In the genomic region with DNA sequence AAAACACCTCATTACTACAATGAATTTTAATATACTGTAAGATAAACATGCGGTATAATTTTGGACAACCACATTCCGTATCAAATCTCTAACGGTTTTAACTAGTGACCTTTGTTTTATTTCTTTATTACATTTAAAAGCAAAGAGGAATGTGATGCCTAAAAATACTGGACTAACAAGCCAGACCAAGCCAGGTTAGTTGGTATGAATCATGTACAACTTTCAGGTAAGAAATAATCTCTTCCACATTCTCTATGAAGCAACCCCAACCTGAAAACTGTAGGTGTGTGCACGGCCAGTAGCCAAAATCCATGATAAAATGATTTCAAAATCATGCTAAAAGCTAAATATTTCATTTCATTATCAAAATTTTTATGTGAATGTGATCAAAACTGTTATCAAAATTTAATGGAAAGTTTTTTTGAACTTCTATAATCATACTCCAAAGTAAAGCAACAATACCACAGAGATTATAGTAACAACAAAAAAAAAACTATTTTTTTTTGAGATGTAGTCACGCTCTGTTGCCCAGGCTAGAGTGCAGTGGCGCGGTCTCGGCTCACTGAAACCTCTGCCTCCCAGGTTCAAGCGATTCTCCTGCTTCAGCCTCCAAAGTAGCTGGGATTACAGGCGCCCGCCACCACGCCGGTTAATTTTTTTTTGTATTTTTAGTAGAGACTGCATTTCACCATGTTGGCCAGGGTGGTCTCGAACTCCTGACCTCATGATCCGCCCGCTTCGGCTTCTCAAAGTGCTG, we compare ENCODE assay signal across 16 cellular contexts.
A peak's percentile ranks its signal among the peaks of the same experiment; 100 is the strongest.
DNase-seq lines count a peak whose midpoint lies in the region; ATAC-seq, FAIRE-seq and TF ChIP-seq lines count a peak whose summit lies in the region.
"Had no signal": no experiment of that assay in that cellular context is flagged by ENCODE, and none has a peak within 500 bp of the region (broad histone marks: within the 10 kb centered on the region; RNA-seq: fewer than 3 reads in every experiment).

No MANE protein-coding gene starts in this region.

- no peaks in the 10 kb centered on the region for H3K4me1 ChIP-seq in H9 (ENCODE audit: insufficient read depth, low read length)
- H3K4me1 ChIP-seq in GM12878 (ENCODE audit: control insufficient read depth, insufficient read depth, low read length), result peaks cover 37% of the 10 kb centered on the region
- peaks cover 79 to 87% of the 10 kb centered on the region in 2 donors for H3K4me1 ChIP-seq in gastrocnemius medialis
- H3K4me1 ChIP-seq: prostate gland had no signal

- H3K79me1 ChIP-seq in H9 (ENCODE audit: insufficient read depth, low read depth, low read length, poor library complexity, severe bottlenecking), result no peaks in the 10 kb centered on the region

- H3K9ac ChIP-seq in H9 (ENCODE audit: extremely low read depth, insufficient read length, low read length), result no peak overlapping the region
- H3K9ac ChIP-seq in GM12878 (ENCODE audit: control insufficient read depth, insufficient read depth, low read length), result peak overlapping the region; percentile 35; the same call in 1 of the 2 replicates

- no peak overlapping the region for H3K18ac ChIP-seq in H9 (ENCODE audit: insufficient read length, low read depth, low read length)

- H3K27me3 Mint-ChIP-seq in CD4-positive, alpha-beta T cell, result no peaks in the 10 kb centered on the region
- no peaks in the 10 kb centered on the region for H3K27me3 Mint-ChIP-seq in H9 (ENCODE audit: low read depth)
- no peaks in the 10 kb centered on the region for H3K27me3 Mint-ChIP-seq in activated T-helper 1 cell treated with anti-CD3 and anti-CD28 coated beads, Interleukin-12 subunit alpha, Interleukin-12 subunit beta, Interleukin-2, Interleukin-4 antibody, amounts not matched to agents 30 ng/mL and 10 ng/mL and 1 ng/mL, durations not matched to agents 14 hours and 24 hours and 36 hours (ENCODE audit: insufficient read depth)

- H3K14ac ChIP-seq in H9 (ENCODE audit: insufficient read depth, low read length), result no peak overlapping the region

- H3K36me3 Mint-ChIP-seq in CD4-positive, alpha-beta T cell (ENCODE audit: low read depth), result peaks cover 63% of the 10 kb centered on the region
- peaks cover 49 to 69% (median 51%) of the 10 kb centered on the region in 3 experiments for H3K36me3 Mint-ChIP-seq in H9 (ENCODE audit: insufficient read depth in 1 of 3, low read depth in 3 of 3)
- peaks cover 24% of the 10 kb centered on the region for H3K36me3 Mint-ChIP-seq in activated T-helper 1 cell treated with anti-CD3 and anti-CD28 coated beads, Interleukin-12 subunit alpha, Interleukin-12 subunit beta, Interleukin-2, Interleukin-4 antibody, amounts not matched to agents 30 ng/mL and 10 ng/mL and 1 ng/mL, durations not matched to agents 14 hours and 24 hours and 36 hours (ENCODE audit: low read depth)

- in situ Hi-C loops in GM12878 (cut with MboI), result no loop called here
- in situ Hi-C loops in gastrocnemius medialis (cut with MboI; ENCODE audit: low sequenced_read_pairs in 4 of 4), result loop anchor here in 1 of 4 donors (25.0 kb wide), 1 partner anchor 1173 kb away; no protein-coding TSS in a partner anchor

- POLR2A ChIA-PET in CD4-positive, alpha-beta T cell (lab: Charles Lee), result interaction anchor here (1.7 to 6.7 kb wide), 2 partner anchors 8 to 261 kb away, joined by 4 to 54 read pairs; no protein-coding TSS in a partner anchor
- POLR2A ChIA-PET in GM12878 (lab: Charles Lee), result interaction anchor here (0.7 to 3.5 kb wide), 6 partner anchors 24 to 368 kb away, joined by 3 to 12 read pairs (median 3); no protein-coding TSS in a partner anchor

- H4K8ac ChIP-seq in H9 (replicated peaks; ENCODE audit: insufficient read length, low read depth, low read length), result no peak overlapping the region

- no peak overlapping the region for H2BK120ac ChIP-seq in H9 (ENCODE audit: low read depth, low read length, poor library complexity, severe bottlenecking)

- FAIRE-seq in GM12878 (lab: Jason Lieb, UNC), result no peak
- FAIRE-seq: H1 had no signal

- H3K4me3 Mint-ChIP-seq in CD4-positive, alpha-beta T cell, result peak overlapping the region; percentile 74
- H3K4me3 Mint-ChIP-seq in H9, result peak overlapping the region in 1 of 2 experiments; percentile 74; a peak in 3 of 5 replicates
- H3K4me3 Mint-ChIP-seq in activated T-helper 1 cell treated with anti-CD3 and anti-CD28 coated beads, Interleukin-12 subunit alpha, Interleukin-12 subunit beta, Interleukin-2, Interleukin-4 antibody, amounts not matched to agents 30 ng/mL and 10 ng/mL and 1 ng/mL, durations not matched to agents 14 hours and 24 hours and 36 hours, result no peak overlapping the region

- no peak for TF ChIP-seq CTCF in CD4-positive, alpha-beta T cell (IDR thresholded peaks at IDR 0.05)
- TF ChIP-seq CTCF in H9 (conservative IDR thresholded peaks at IDR 0.05), result no peak
- no peak for TF ChIP-seq CTCF in GM12878 (IDR thresholded peaks at IDR 0.05 in 2 of 3, conservative IDR thresholded peaks at IDR 0.05 in 1 of 3; ENCODE audit: control insufficient read depth in 2 of 3, extremely low read depth in 1 of 3, insufficient read depth in 1 of 3, low read depth in 3 of 3, low read length in 3 of 3)
- no peak for TF ChIP-seq CTCF in gastrocnemius medialis (IDR thresholded peaks at IDR 0.05 in 4 of 5, conservative IDR thresholded peaks at IDR 0.05 in 1 of 5)

- H3K36me3 ChIP-seq in GM12878 (ENCODE audit: control insufficient read depth in 2 of 2, insufficient read depth in 2 of 2, low read length in 1 of 2) (peaks cover 0 to 6% of the 10 kb centered on the region in 2 experiments; a peak in 2 of 4 replicates), gastrocnemius medialis (no peaks in the 10 kb centered on the region)
- H3K36me3 ChIP-seq: prostate gland had no signal

- H3K79me2 ChIP-seq in H9 (ENCODE audit: insufficient read depth, low read length), result peaks cover 74% of the 10 kb centered on the region
- H3K79me2 ChIP-seq in GM12878 (ENCODE audit: control insufficient read depth, insufficient read depth, low read length), result peaks cover 99% of the 10 kb centered on the region

- H3K23me2 ChIP-seq in H9 (ENCODE audit: insufficient read length, low read depth, low read length, poor library complexity, severe bottlenecking), result no peaks in the 10 kb centered on the region

- H4K20me1 ChIP-seq in H9 (ENCODE audit: control insufficient read depth, insufficient read depth, insufficient read length), result no peaks in the 10 kb centered on the region
- no peaks in the 10 kb centered on the region for H4K20me1 ChIP-seq in GM12878 (ENCODE audit: control insufficient read depth, insufficient read depth)

- WGBS in H9 (ENCODE audit: extremely low coverage, insufficient read length, low lambda C conversion rate), result no CpG with 5 or more reads among the region's 17 CpGs
- 9% methylated on average over 17 of the region's 17 CpGs for WGBS in GM12878 (ENCODE audit: insufficient coverage, insufficient replicate concordance, low lambda C conversion rate, missing lambda C conversion rate)

- TF ChIP-seq EP300 in GM12878 (IDR thresholded peaks at IDR 0.05; ENCODE audit: borderline replicate concordance in 1 of 2, control insufficient read depth in 1 of 2, low read depth in 2 of 2, low read length in 2 of 2), result no peak

- H3K9me3 ChIP-seq in CD4-positive, alpha-beta T cell (ENCODE audit: control insufficient read depth, low read length), result no peaks in the 10 kb centered on the region
- H3K9me3 ChIP-seq in H9 (ENCODE audit: control insufficient read depth, low read depth, low read length), result no peaks in the 10 kb centered on the region
- no peaks in the 10 kb centered on the region for H3K9me3 ChIP-seq in GM12878 (replicated peaks; ENCODE audit: control insufficient read depth, insufficient read depth, low read length)
- H3K9me3 ChIP-seq in gastrocnemius medialis, result no peaks in the 10 kb centered on the region
- H3K9me3 ChIP-seq: prostate gland, tibial artery had no signal

- H4K91ac ChIP-seq in H9 (ENCODE audit: insufficient read length, low read depth, low read length), result no peak overlapping the region

- TF ChIP-seq RAD21 in GM12878 (IDR thresholded peaks at IDR 0.05; ENCODE audit: insufficient read depth, low read depth, low read length), result no peak

- H2AFZ ChIP-seq in H9 (ENCODE audit: low read length) (no peak overlapping the region), GM12878 (ENCODE audit: control insufficient read depth, low read depth, low read length) (no peak overlapping the region)

- TF ChIP-seq POLR2A in GM12878 (IDR thresholded peaks at IDR 0.05; ENCODE audit: low read depth, low read length) (no peak), gastrocnemius medialis (IDR thresholded peaks at IDR 0.05) (no peak)

- no peak overlapping the region for H3K4ac ChIP-seq in H9 (ENCODE audit: low read depth, low read length)

- no peak overlapping the region for H2BK12ac ChIP-seq in H9 (ENCODE audit: insufficient read length, low read depth, low read length)

- no peak overlapping the region for H2BK20ac ChIP-seq in H9 (ENCODE audit: low read depth, low read length, poor library complexity, severe bottlenecking)

- H3K27ac ChIP-seq in CD4-positive, alpha-beta T cell (ENCODE audit: low read depth, low read length), result no peak overlapping the region
- no peak overlapping the region for H3K27ac ChIP-seq in H9 (ENCODE audit: insufficient read length, low read depth, low read length)
- peak overlapping the region; percentile 81 for H3K27ac ChIP-seq in GM12878 (ENCODE audit: control insufficient read depth, insufficient read depth)
- peak overlapping the region; percentile 56 to 90 (median 89) for H3K27ac ChIP-seq in gastrocnemius medialis
- H3K27ac ChIP-seq: prostate gland had no signal

- no peaks in the 10 kb centered on the region for H3K27me3 ChIP-seq in CD4-positive, alpha-beta T cell (ENCODE audit: control insufficient read depth, insufficient read depth, low read length)
- H3K27me3 ChIP-seq in H9 (ENCODE audit: insufficient read depth, low read length) (no peaks in the 10 kb centered on the region), GM12878 (replicated peaks in 1 of 2; ENCODE audit: control insufficient read depth in 2 of 2, insufficient read depth in 2 of 2, low read length in 1 of 2) (no peaks in the 10 kb centered on the region), gastrocnemius medialis (no peaks in the 10 kb centered on the region)
- H3K27me3 ChIP-seq: tibial artery had no signal

- no peak overlapping the region for H3K27ac Mint-ChIP-seq in CD4-positive, alpha-beta T cell
- peak overlapping the region in 1 of 3 experiments; percentile 66; a peak in 1 of 7 replicates for H3K27ac Mint-ChIP-seq in H9
- H3K27ac Mint-ChIP-seq in activated T-helper 1 cell treated with anti-CD3 and anti-CD28 coated beads, Interleukin-12 subunit alpha, Interleukin-12 subunit beta, Interleukin-2, Interleukin-4 antibody, amounts not matched to agents 30 ng/mL and 10 ng/mL and 1 ng/mL, durations not matched to agents 14 hours and 24 hours and 36 hours, result no peak overlapping the region

- intact Hi-C loops in CD4-positive, alpha-beta T cell (cut with DNase I, micrococcal nuclease), result loop anchor here in 1 of 2 experiments (5.0 kb wide), 1 partner anchor 38 kb away; no protein-coding TSS in a partner anchor
- intact Hi-C loops in GM12878 (cut with micrococcal nuclease; ENCODE audit: unreplicated experiment) (loop anchor here (5.0 kb wide), 1 partner anchor 33 kb away; no protein-coding TSS in a partner anchor), gastrocnemius medialis (cut with DNase I; ENCODE audit: low total_unique reads) (loop anchor here (10.0 kb wide), 2 partner anchors 445 to 1205 kb away; a partner anchor contains a TSS)
- intact Hi-C loops in activated T-helper 1 cell treated with anti-CD3 and anti-CD28 coated beads, Interleukin-12 subunit alpha, Interleukin-12 subunit beta, Interleukin-2, Interleukin-4 antibody, amounts not matched to agents 30 ng/mL and 10 ng/mL and 1 ng/mL, durations not matched to agents 14 hours and 24 hours and 36 hours (cut with micrococcal nuclease), result no loop called here

- H3T11ph ChIP-seq in H9 (ENCODE audit: low read length), result no peak overlapping the region

- H3K56ac ChIP-seq in H9 (ENCODE audit: insufficient read length, low read depth, low read length), result no peak overlapping the region

- peaks cover 84% of the 10 kb centered on the region for H3K4me1 Mint-ChIP-seq in CD4-positive, alpha-beta T cell (ENCODE audit: low read depth)
- peaks cover 52 to 60% of the 10 kb centered on the region in 2 experiments for H3K4me1 Mint-ChIP-seq in H9
- H3K4me1 Mint-ChIP-seq in activated T-helper 1 cell treated with anti-CD3 and anti-CD28 coated beads, Interleukin-12 subunit alpha, Interleukin-12 subunit beta, Interleukin-2, Interleukin-4 antibody, amounts not matched to agents 30 ng/mL and 10 ng/mL and 1 ng/mL, durations not matched to agents 14 hours and 24 hours and 36 hours (ENCODE audit: low read depth), result peaks cover 58% of the 10 kb centered on the region

- H3K23ac ChIP-seq in H9 (ENCODE audit: insufficient read length, low read depth, low read length), result no peak overlapping the region

- ATAC-seq in CD4-positive, alpha-beta T cell (ENCODE audit: poor library complexity), result no peak
- ATAC-seq in GM12878, result peak; percentile 9; the same call in 2 of the 3 replicates
- no peak for ATAC-seq in gastrocnemius medialis
- no peak for ATAC-seq in HG02973 (IDR thresholded peaks at IDR 0.05; ENCODE audit: unreplicated experiment)

- no peak for DNase-seq in CD4-positive, alpha-beta T cell
- DNase-seq in H9 (no peak), GM12878 (ENCODE audit: low read depth, low spot score) (no peak), gastrocnemius medialis (no peak), anterior cingulate cortex (lab: John Stamatoyannopoulos, UW) (no peak), EL (no peak)
- DNase-seq in activated T-helper 1 cell treated with anti-CD3 and anti-CD28 coated beads, Interleukin-12 subunit alpha, Interleukin-12 subunit beta, Interleukin-2, Interleukin-4 antibody, amounts not matched to agents 30 ng/mL and 10 ng/mL and 1 ng/mL, durations not matched to agents 14 hours and 24 hours and 36 hours (ENCODE audit: low spot score), result no peak
- DNase-seq: activated CD4-positive, alpha-beta T cell treated with anti-CD3 and anti-CD28 coated beads, Interleukin-2, amount 50 U/mL, for 48 hours; DMS 273 treated with DMSO at 0.1 percent for 48 hours; left cardiac atrium; NCI-H2171; NK-92 treated with Interleukin-12 subunit alpha and Interleukin-12 subunit beta, amount 100 ng/mL, for 24 hours; tibial artery had no signal

- no peak overlapping the region for H2AK5ac ChIP-seq in H9 (ENCODE audit: insufficient read length, low read length)

- no TSS peak for BruUV-seq in GM12878 (replicated peaks; lab: Mats Ljungman, UMichigan)

- H4K5ac ChIP-seq in H9 (ENCODE audit: insufficient read length, low read depth, low read length), result no peak overlapping the region

- H3K4me3 ChIP-seq in GM12878 (peak overlapping the region; percentile 35), gastrocnemius medialis (no peak overlapping the region)
- H3K4me3 ChIP-seq: prostate gland, tibial artery had no signal

- SMC1A ChIA-PET in GM12878 (lab: Charles Lee; ENCODE audit: uncharacterized antibody, unreplicated experiment), result interaction anchor here (0.7 to 6.9 kb wide), 10 partner anchors 8 to 368 kb away, joined by 3 to 68 read pairs (median 7); no protein-coding TSS in a partner anchor

- CTCF ChIA-PET in CD4-positive, alpha-beta T cell (lab: Charles Lee), result no interaction called here
- CTCF ChIA-PET in GM12878 (lab: Yijun Ruan, JAX), result interaction anchor here (0.9 to 5.4 kb wide), 6 partner anchors 9 to 370 kb away, joined by 3 to 33 read pairs (median 10); no protein-coding TSS in a partner anchor

- H2BK5ac ChIP-seq in H9 (ENCODE audit: insufficient read length, low read length), result no peak overlapping the region

- RAD21 ChIA-PET in GM12878 (lab: Charles Lee; ENCODE audit: unreplicated experiment), result interaction anchor here (1.1 to 6.7 kb wide), 5 partner anchors 8 to 123 kb away, joined by 3 to 67 read pairs (median 4); no protein-coding TSS in a partner anchor

- no peaks in the 10 kb centered on the region for H3K9me3 Mint-ChIP-seq in CD4-positive, alpha-beta T cell
- H3K9me3 Mint-ChIP-seq in H9, result no peaks in the 10 kb centered on the region
- H3K9me3 Mint-ChIP-seq in activated T-helper 1 cell treated with anti-CD3 and anti-CD28 coated beads, Interleukin-12 subunit alpha, Interleukin-12 subunit beta, Interleukin-2, Interleukin-4 antibody, amounts not matched to agents 30 ng/mL and 10 ng/mL and 1 ng/mL, durations not matched to agents 14 hours and 24 hours and 36 hours, result no peaks in the 10 kb centered on the region

- H3K4me2 ChIP-seq in H9 (ENCODE audit: insufficient read depth, insufficient read length, low read length), result peak overlapping the region; percentile 8
- H3K4me2 ChIP-seq in GM12878 (ENCODE audit: control insufficient read depth, insufficient read depth), result peak overlapping the region; percentile 93

- H2BK15ac ChIP-seq in H9 (ENCODE audit: low read depth, low read length), result no peak overlapping the region

Comparison
In these comparisons a context has a peak if more than half of its experiments do, and no peak if none do; other contexts are left out.
1. H3K27ac ChIP-seq: peak in GM12878 (single experiment) and gastrocnemius medialis (4 of 4); none in CD4-positive, alpha-beta T cell (single experiment) and H9 (single experiment).